Comparison of ENCODE assay signal across 14 cellular contexts in genomic region chr7:113143486-113144257, GRCh38. TPM values are rescaled to one million over a fixed set of nuclear protein-coding genes. Genes with fewer than 3 reads are reported as not detected.
A peak's percentile ranks its signal among the peaks of the same experiment; 100 is the strongest.
DNase-seq lines count a peak whose midpoint lies in the region; ATAC-seq and TF ChIP-seq lines count a peak whose summit lies in the region.
"Had no signal": no experiment of that assay in that cellular context is flagged by ENCODE, and none has a peak within 500 bp of the region (broad histone marks: within the 10 kb centered on the region; RNA-seq: fewer than 3 reads in every experiment).

No MANE protein-coding gene starts in this region.

- peak; percentile 46 for ATAC-seq in GM18508 (IDR thresholded peaks at IDR 0.05; ENCODE audit: insufficient read depth, unreplicated experiment)
- ATAC-seq in GM21529 (IDR thresholded peaks at IDR 0.05; ENCODE audit: unreplicated experiment), result peak; percentile 63
- ATAC-seq in HG03342 (IDR thresholded peaks at IDR 0.05; ENCODE audit: unreplicated experiment), result peak; percentile 54
- peak; percentile 18 for ATAC-seq in activated B cell treated with CpG ODN at 0.5 μM for 24 hours (ENCODE audit: low read depth)

- H3K27me3 ChIP-seq in MG63, result no peaks in the 10 kb centered on the region
- H3K27me3 ChIP-seq: neutrophil, thyroid gland had no signal

- peaks cover 5% of the 10 kb centered on the region for H3K27me3 Mint-ChIP-seq in activated B cell treated with CpG ODN at 0.5 μM for 24 hours

- no peak overlapping the region for H3K27ac Mint-ChIP-seq in activated B cell treated with CpG ODN at 0.5 μM for 24 hours

- no peaks in the 10 kb centered on the region for H3K36me3 Mint-ChIP-seq in activated B cell treated with CpG ODN at 0.5 μM for 24 hours (ENCODE audit: low read depth)

- intact Hi-C loops in activated B cell treated with CpG ODN at 0.5 μM for 24 hours (cut with micrococcal nuclease), result no loop called here

- CTCF ChIA-PET in activated B cell treated with CpG ODN at 0.5 μM for 24 hours (lab: Charles Lee), result no interaction called here

- H3K4me3 Mint-ChIP-seq in activated B cell treated with CpG ODN at 0.5 μM for 24 hours, result no peak overlapping the region

- TF ChIP-seq CTCF in activated B cell treated with CpG ODN at 0.5 μM for 24 hours (IDR thresholded peaks at IDR 0.05), result no peak

- no peaks in the 10 kb centered on the region for H3K36me3 ChIP-seq in MG63
- H3K36me3 ChIP-seq: neutrophil, thyroid gland had no signal

- POLR2A ChIA-PET in activated B cell treated with CpG ODN at 0.5 μM for 24 hours (lab: Charles Lee), result no interaction called here

- DNase-seq in activated B cell treated with CpG ODN at 0.5 μM for 24 hours (no peak), T-helper 9 cell (no peak), T-helper 1 cell (no peak), MG63 (no peak), NCI-H187 treated with DMSO at 0.1 percent for 48 hours (lab: John Stamatoyannopoulos, UW) (no peak)
- DNase-seq: C1 segment of cervical spinal cord, NCI-H2171, thyroid gland had no signal

- H3K4me3 ChIP-seq in MG63, result no peak overlapping the region
- H3K4me3 ChIP-seq: SK-N-MC, thyroid gland had no signal

- H3K9me3 ChIP-seq in MG63, result no peaks in the 10 kb centered on the region
- H3K9me3 ChIP-seq: neutrophil, thyroid gland had no signal

- H3K4me1 Mint-ChIP-seq in activated B cell treated with CpG ODN at 0.5 μM for 24 hours, result peaks cover 18% of the 10 kb centered on the region

- no peaks in the 10 kb centered on the region for H3K9me3 Mint-ChIP-seq in activated B cell treated with CpG ODN at 0.5 μM for 24 hours

RNA-seq across cellular contexts. Expression of gene SMIM30, which starts 25.3 kb away (rescaled TPM):
- total RNA-seq in activated B cell treated with CpG ODN at 0.5 μM for 24 hours, result 28.7 and 30.6 TPM in 2 replicates
- total RNA-seq in MG63 (2014; rRNA removed; shearing (Covaris generic); ENCODE audit: low replicate concordance), result 44.4 and 45.1 TPM in 2 replicates

RNA-seq across cellular contexts. Expression of gene GPR85, which starts 57.0 kb away (rescaled TPM):
- total RNA-seq in activated B cell treated with CpG ODN at 0.5 μM for 24 hours, result not detected in 2 replicates
- total RNA-seq in MG63 (2014; rRNA removed; shearing (Covaris generic); ENCODE audit: low replicate concordance), result 1.3 and 1.8 TPM in 2 replicates
- total RNA-seq: activated CD8-positive, alpha-beta memory T cell treated with anti-CD3 and anti-CD28 coated beads for 36 hours had no signal
